Comparison of ENCODE assay signal across 23 cellular contexts in the genomic region with DNA sequence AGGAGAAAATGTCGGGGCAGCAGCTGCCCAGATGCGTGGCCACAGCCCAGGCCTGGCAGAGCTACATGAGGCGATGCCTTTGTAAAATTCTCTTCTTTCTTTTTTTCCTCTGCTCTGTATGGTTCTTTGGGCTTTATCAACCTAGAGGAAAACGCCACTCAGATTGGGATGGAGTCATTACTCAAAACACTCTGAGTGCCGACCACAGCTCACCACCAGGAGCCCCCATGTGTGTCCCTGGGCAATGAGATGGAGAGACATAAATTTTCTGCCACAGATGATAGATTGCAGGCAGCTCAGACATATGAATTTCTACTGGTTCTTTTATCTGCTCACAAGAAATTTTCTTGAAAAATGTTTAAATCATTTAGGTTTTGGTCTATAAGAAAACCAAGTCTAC. TPM values are rescaled to one million over a fixed set of nuclear protein-coding genes. Genes with fewer than 3 reads are reported as not detected.
"Had no signal": no experiment of that assay in that cellular context is flagged by ENCODE, and none has a peak within 500 bp of the region (broad histone marks: within the 10 kb centered on the region; RNA-seq: fewer than 3 reads in every experiment).

No MANE protein-coding gene starts in this region.

- FAIRE-seq: bronchial epithelial cell, TTC549 had no signal

- H3K4me3 Mint-ChIP-seq: activated CD4-positive, alpha-beta T cell treated with anti-CD3 and anti-CD28 coated beads, Interleukin-2, amount 10 ng/mL, durations not matched to agents 7 days and 5 days; activated naive CD4-positive, alpha-beta T cell treated with anti-CD3 and anti-CD28 coated beads for 36 hours; activated T-cell treated with anti-CD3 and anti-CD28 coated beads, Interleukin-2, amount 50 U/mL, for 72 hours; nephron progenitor cell; stimulated activated memory B cell treated with anti-CD40 and anti-IgM and Interleukin-4, amounts not matched to agents 10 μg/mL and 1 μg/mL and 100 μg/mL, for 72 hours; T-cell; type B pancreatic cell had no signal

- H2AFZ ChIP-seq: parathyroid adenoma had no signal

- H3K4me1 ChIP-seq: gastroesophageal sphincter, parathyroid adenoma, testis had no signal

- H3K79me2 ChIP-seq: parathyroid adenoma had no signal

- DNase-seq: activated CD4-positive, alpha-beta T cell treated with anti-CD3 and anti-CD28 coated beads, Interleukin-2, amount 10 ng/mL, durations not matched to agents 7 days and 5 days; activated CD4-positive, CD25-positive, alpha-beta regulatory T cell treated with anti-CD3 and anti-CD28 coated beads, Interleukin-2, amount 50 U/mL, for 72 hours; activated effector memory CD4-positive, alpha-beta T cell treated with Interleukin-2 at 50 U/mL for 16 hours; activated naive CD4-positive, alpha-beta T cell treated with anti-CD3 and anti-CD28 coated beads for 36 hours; activated T-cell treated with anti-CD3 and anti-CD28 coated beads, Interleukin-2, amount 50 U/mL, for 72 hours; amygdala; cerebellar nuclear complex; cortex of kidney; left cardiac atrium; mesenchymal stem cell; nephron progenitor cell; right cardiac atrium; stimulated activated CD4-positive, alpha-beta T cell treated with anti-CD3 and anti-CD28 coated beads, Interleukin-1b, Interleukin-23, amount 100 ng/mL, for 48 hours; T-cell; testis; WERI-Rb-1 had no signal

- H3K9me3 ChIP-seq: gastroesophageal sphincter, testis had no signal

- H3K36me3 ChIP-seq: gastroesophageal sphincter, WERI-Rb-1 had no signal

- H3K27ac ChIP-seq: epithelial cell of prostate, gastroesophageal sphincter, parathyroid adenoma, testis, WERI-Rb-1 had no signal

- H3K36me3 Mint-ChIP-seq: stimulated activated memory B cell treated with anti-CD40 and anti-IgM and Interleukin-4, amounts not matched to agents 10 μg/mL and 1 μg/mL and 100 μg/mL, for 72 hours; T-cell had no signal

- H3K9me3 Mint-ChIP-seq: activated CD4-positive, alpha-beta T cell treated with anti-CD3 and anti-CD28 coated beads, Interleukin-2, amount 10 ng/mL, durations not matched to agents 7 days and 5 days; activated T-cell treated with anti-CD3 and anti-CD28 coated beads, Interleukin-2, amount 50 U/mL, for 72 hours; nephron progenitor cell; T-cell; type B pancreatic cell had no signal

- H3K4me3 ChIP-seq: gastroesophageal sphincter, testis had no signal

- H3K27ac Mint-ChIP-seq: activated CD4-positive, alpha-beta T cell treated with anti-CD3 and anti-CD28 coated beads, Interleukin-2, amount 10 ng/mL, durations not matched to agents 7 days and 5 days; activated naive CD4-positive, alpha-beta T cell treated with anti-CD3 and anti-CD28 coated beads for 36 hours; activated T-cell treated with anti-CD3 and anti-CD28 coated beads, Interleukin-2, amount 50 U/mL, for 72 hours; stimulated activated memory B cell treated with anti-CD40 and anti-IgM and Interleukin-4, amounts not matched to agents 10 μg/mL and 1 μg/mL and 100 μg/mL, for 72 hours; T-cell; type B pancreatic cell had no signal

- ATAC-seq: gastroesophageal sphincter; left cardiac atrium; right cardiac atrium; stimulated activated memory B cell treated with anti-CD40 and anti-IgM and Interleukin-4, amounts not matched to agents 10 μg/mL and 1 μg/mL and 100 μg/mL, for 72 hours; T-cell had no signal

- H3K9ac ChIP-seq: parathyroid adenoma had no signal

- H3K4me1 Mint-ChIP-seq: activated CD4-positive, alpha-beta T cell treated with anti-CD3 and anti-CD28 coated beads, Interleukin-2, amount 10 ng/mL, durations not matched to agents 7 days and 5 days; T-cell had no signal

- H3K27me3 ChIP-seq: gastroesophageal sphincter, testis had no signal

- H3K27me3 Mint-ChIP-seq: type B pancreatic cell had no signal

RNA-seq across cellular contexts. Expression of a gene that starts 56.0 kb away (rescaled TPM):
- total RNA-seq: activated T-cell treated with anti-CD3 and anti-CD28 coated beads, Interleukin-2, amount 50 U/mL, for 72 hours had no signal
